ENCODE assay signal across 1 cellular context in genomic region chr18:22182884-22183610, GRCh38.
TF ChIP-seq lines count a peak whose summit lies in the region.

No MANE protein-coding gene starts in this region.

TF ChIP-seq in HEK293, 187 proteins besides CTCF, POLR2A, EP300 and RAD21 (continued from another document and continues in another):
- TF ChIP-seq, protein P1, sequence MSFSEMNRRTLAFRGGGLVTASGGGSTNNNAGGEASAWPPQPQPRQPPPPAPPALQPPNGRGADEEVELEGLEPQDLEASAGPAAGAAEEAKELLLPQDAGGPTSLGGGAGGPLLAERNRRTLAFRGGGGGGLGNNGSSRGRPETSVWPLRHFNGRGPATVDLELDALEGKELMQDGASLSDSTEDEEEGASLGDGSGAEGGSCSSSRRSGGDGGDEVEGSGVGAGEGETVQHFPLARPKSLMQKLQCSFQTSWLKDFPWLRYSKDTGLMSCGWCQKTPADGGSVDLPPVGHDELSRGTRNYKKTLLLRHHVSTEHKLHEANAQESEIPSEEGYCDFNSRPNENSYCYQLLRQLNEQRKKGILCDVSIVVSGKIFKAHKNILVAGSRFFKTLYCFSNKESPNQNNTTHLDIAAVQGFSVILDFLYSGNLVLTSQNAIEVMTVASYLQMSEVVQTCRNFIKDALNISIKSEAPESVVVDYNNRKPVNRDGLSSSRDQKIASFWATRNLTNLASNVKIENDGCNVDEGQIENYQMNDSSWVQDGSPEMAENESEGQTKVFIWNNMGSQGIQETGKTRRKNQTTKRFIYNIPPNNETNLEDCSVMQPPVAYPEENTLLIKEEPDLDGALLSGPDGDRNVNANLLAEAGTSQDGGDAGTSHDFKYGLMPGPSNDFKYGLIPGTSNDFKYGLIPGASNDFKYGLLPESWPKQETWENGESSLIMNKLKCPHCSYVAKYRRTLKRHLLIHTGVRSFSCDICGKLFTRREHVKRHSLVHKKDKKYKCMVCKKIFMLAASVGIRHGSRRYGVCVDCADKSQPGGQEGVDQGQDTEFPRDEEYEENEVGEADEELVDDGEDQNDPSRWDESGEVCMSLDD (tag by site-specific recombination; IDR thresholded peaks at IDR 0.05): no peak
- TF ChIP-seq ZNF19 (tag by site-specific recombination; IDR thresholded peaks at IDR 0.05; ENCODE audit: low read depth) (0 out of 2 replicates have a peak, but pooled peaks have one; percentile 21), GLIS1 (tag by site-specific recombination; IDR thresholded peaks at IDR 0.05) (peak; percentile 71), ZNF501 (tag by site-specific recombination; IDR thresholded peaks at IDR 0.05) (no peak), BCL11A (tag by site-specific recombination; IDR thresholded peaks at IDR 0.05; ENCODE audit: low read depth) (peak; percentile 61), ZNF211 (tag by site-specific recombination; IDR thresholded peaks at IDR 0.05; ENCODE audit: low read depth) (no peak), PRDM1 (tag by site-specific recombination; IDR thresholded peaks at IDR 0.05) (no peak), ZNF610 (tag by site-specific recombination; IDR thresholded peaks at IDR 0.05; ENCODE audit: borderline replicate concordance) (no peak), ZBTB48 (tag by site-specific recombination; IDR thresholded peaks at IDR 0.05) (no peak), IKZF3 (tag by site-specific recombination; IDR thresholded peaks at IDR 0.05) (0 out of 2 replicates have a peak, but pooled peaks have one; percentile 27), ZBTB17 (tag by site-specific recombination; IDR thresholded peaks at IDR 0.05) (peak; percentile 14; the same call in 1 of the 2 replicates), ZBTB44 (tag by site-specific recombination; IDR thresholded peaks at IDR 0.05) (peak; percentile 51; the same call in 1 of the 2 replicates), ZNF221 (tag by site-specific recombination; IDR thresholded peaks at IDR 0.05; ENCODE audit: borderline replicate concordance) (no peak), ZNF561 (tag by site-specific recombination; IDR thresholded peaks at IDR 0.05; ENCODE audit: borderline replicate concordance) (no peak), ZBTB11 (tag by site-specific recombination; conservative IDR thresholded peaks at IDR 0.05; ENCODE audit: low read depth) (no peak), ZNF16 (tag by site-specific recombination; IDR thresholded peaks at IDR 0.05; ENCODE audit: low read depth) (no peak), ZNF768 (tag by site-specific recombination; IDR thresholded peaks at IDR 0.05) (no peak), KLF16 (tag by site-specific recombination; IDR thresholded peaks at IDR 0.05) (peak; percentile 42), ZNF266 (tag by site-specific recombination; IDR thresholded peaks at IDR 0.05; ENCODE audit: low read depth) (no peak), SP7 (tag by site-specific recombination; IDR thresholded peaks at IDR 0.05) (peak; percentile 96), EGR2 (tag by site-specific recombination; IDR thresholded peaks at IDR 0.05; ENCODE audit: low read depth) (no peak), ZNF184 (tag by site-specific recombination; IDR thresholded peaks at IDR 0.05) (no peak), KLF8 (tag by site-specific recombination; IDR thresholded peaks at IDR 0.05) (no peak), ZNF571 (tag by site-specific recombination; IDR thresholded peaks at IDR 0.05) (no peak), ZNF311 (tag by site-specific recombination; IDR thresholded peaks at IDR 0.05; ENCODE audit: borderline replicate concordance) (no peak), ZNF514 (tag by site-specific recombination; IDR thresholded peaks at IDR 0.05) (no peak), ZNF112 (tag by site-specific recombination; IDR thresholded peaks at IDR 0.05) (no peak), TRIM28 (IDR thresholded peaks at IDR 0.05; ENCODE audit: borderline replicate concordance, low read length) (no peak), ZBTB20 (tag by site-specific recombination; IDR thresholded peaks at IDR 0.05) (no peak), ZNF398 (tag by site-specific recombination; IDR thresholded peaks at IDR 0.05) (peak; percentile 56), ZNF658 (tag by site-specific recombination; IDR thresholded peaks at IDR 0.05) (no peak), ATF2 (tag by site-specific recombination; IDR thresholded peaks at IDR 0.05; ENCODE audit: low read depth) (no peak), ZNF404 (tag by site-specific recombination; IDR thresholded peaks at IDR 0.05) (no peak), ZNF248 (tag by site-specific recombination; IDR thresholded peaks at IDR 0.05) (no peak), ZXDB (tag by site-specific recombination; IDR thresholded peaks at IDR 0.05) (peak; percentile 94), ZFP69B (tag by site-specific recombination; IDR thresholded peaks at IDR 0.05) (no peak)
- TF ChIP-seq, protein P2, sequence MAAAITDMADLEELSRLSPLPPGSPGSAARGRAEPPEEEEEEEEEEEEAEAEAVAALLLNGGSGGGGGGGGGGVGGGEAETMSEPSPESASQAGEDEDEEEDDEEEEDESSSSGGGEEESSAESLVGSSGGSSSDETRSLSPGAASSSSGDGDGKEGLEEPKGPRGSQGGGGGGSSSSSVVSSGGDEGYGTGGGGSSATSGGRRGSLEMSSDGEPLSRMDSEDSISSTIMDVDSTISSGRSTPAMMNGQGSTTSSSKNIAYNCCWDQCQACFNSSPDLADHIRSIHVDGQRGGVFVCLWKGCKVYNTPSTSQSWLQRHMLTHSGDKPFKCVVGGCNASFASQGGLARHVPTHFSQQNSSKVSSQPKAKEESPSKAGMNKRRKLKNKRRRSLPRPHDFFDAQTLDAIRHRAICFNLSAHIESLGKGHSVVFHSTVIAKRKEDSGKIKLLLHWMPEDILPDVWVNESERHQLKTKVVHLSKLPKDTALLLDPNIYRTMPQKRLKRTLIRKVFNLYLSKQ (tag by site-specific recombination; IDR thresholded peaks at IDR 0.05; ENCODE audit: borderline replicate concordance): no peak
- TF ChIP-seq, protein P3, sequence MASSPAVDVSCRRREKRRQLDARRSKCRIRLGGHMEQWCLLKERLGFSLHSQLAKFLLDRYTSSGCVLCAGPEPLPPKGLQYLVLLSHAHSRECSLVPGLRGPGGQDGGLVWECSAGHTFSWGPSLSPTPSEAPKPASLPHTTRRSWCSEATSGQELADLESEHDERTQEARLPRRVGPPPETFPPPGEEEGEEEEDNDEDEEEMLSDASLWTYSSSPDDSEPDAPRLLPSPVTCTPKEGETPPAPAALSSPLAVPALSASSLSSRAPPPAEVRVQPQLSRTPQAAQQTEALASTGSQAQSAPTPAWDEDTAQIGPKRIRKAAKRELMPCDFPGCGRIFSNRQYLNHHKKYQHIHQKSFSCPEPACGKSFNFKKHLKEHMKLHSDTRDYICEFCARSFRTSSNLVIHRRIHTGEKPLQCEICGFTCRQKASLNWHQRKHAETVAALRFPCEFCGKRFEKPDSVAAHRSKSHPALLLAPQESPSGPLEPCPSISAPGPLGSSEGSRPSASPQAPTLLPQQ (tag by site-specific recombination; IDR thresholded peaks at IDR 0.05): 0 out of 2 replicates have a peak, but pooled peaks have one; percentile 28
- TF ChIP-seq, protein P4, sequence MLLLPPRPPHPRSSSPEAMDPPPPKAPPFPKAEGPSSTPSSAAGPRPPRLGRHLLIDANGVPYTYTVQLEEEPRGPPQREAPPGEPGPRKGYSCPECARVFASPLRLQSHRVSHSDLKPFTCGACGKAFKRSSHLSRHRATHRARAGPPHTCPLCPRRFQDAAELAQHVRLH (tag by site-specific recombination; IDR thresholded peaks at IDR 0.05): peak; percentile 72
- TF ChIP-seq, protein P5, sequence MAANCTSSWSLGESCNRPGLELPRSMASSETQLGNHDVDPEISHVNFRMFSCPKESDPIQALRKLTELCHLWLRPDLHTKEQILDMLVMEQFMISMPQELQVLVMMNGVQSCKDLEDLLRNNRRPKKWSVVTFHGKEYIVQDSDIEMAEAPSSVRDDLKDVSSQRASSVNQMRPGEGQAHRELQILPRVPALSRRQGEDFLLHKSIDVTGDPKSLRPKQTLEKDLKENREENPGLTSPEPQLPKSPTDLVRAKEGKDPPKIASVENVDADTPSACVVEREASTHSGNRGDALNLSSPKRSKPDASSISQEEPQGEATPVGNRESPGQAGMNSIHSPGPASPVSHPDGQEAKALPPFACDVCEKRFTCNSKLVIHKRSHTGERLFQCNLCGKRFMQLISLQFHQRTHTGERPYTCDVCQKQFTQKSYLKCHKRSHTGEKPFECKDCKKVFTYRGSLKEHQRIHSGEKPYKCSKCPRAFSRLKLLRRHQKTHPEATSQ (tag by site-specific recombination; IDR thresholded peaks at IDR 0.05): no peak
- TF ChIP-seq, protein P6, sequence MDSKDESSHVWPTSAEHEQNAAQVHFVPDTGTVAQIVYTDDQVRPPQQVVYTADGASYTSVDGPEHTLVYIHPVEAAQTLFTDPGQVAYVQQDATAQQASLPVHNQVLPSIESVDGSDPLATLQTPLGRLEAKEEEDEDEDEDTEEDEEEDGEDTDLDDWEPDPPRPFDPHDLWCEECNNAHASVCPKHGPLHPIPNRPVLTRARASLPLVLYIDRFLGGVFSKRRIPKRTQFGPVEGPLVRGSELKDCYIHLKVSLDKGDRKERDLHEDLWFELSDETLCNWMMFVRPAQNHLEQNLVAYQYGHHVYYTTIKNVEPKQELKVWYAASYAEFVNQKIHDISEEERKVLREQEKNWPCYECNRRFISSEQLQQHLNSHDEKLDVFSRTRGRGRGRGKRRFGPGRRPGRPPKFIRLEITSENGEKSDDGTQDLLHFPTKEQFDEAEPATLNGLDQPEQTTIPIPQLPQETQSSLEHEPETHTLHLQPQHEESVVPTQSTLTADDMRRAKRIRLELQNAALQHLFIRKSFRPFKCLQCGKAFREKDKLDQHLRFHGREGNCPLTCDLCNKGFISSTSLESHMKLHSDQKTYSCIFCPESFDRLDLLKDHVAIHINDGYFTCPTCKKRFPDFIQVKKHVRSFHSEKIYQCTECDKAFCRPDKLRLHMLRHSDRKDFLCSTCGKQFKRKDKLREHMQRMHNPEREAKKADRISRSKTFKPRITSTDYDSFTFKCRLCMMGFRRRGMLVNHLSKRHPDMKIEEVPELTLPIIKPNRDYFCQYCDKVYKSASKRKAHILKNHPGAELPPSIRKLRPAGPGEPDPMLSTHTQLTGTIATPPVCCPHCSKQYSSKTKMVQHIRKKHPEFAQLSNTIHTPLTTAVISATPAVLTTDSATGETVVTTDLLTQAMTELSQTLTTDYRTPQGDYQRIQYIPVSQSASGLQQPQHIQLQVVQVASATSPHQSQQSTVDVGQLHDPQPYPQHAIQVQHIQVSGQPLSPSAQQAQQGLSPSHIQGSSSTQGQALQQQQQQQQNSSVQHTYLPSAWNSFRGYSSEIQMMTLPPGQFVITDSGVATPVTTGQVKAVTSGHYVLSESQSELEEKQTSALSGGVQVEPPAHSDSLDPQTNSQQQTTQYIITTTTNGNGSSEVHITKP (tag by site-specific recombination; IDR thresholded peaks at IDR 0.05): peak; percentile 7; the same call in 1 of the 2 replicates
